In the genomic region with DNA sequence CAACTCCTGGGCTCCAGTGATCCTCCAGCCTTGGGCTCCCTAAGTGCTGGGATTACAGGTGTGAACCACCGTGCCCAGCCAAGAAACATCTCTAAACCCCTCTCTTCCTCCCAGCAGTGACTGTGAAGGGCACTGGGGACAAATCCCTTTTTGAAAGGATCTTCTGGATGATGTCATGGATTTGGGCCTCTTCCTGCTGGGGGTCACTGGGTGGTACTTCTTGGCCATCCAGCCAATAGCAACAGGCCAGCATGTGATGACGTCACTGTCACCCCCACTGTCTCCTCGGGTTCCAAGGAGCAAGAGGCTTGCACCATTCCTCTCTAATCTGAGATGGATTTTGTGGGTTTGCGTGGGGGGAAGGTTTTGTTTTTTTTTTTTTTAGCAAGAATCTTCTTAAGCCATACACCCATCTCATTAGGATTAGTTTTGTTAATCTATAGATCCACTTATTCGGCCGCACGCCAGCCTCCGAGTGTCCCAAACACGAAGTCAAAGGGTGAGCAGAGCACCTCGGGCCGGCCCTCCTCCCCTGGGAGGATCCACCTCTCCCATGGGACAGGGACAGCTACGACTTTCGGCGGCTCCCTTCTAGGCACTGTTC, we compare ENCODE assay signal across 9 cellular contexts. TPM values are rescaled to one million over a fixed set of nuclear protein-coding genes. Genes with fewer than 3 reads are reported as not detected.
DNase-seq lines count a peak whose midpoint lies in the region; ATAC-seq, FAIRE-seq and TF ChIP-seq lines count a peak whose summit lies in the region.
"Had no signal": no experiment of that assay in that cellular context is flagged by ENCODE, and none has a peak within 500 bp of the region (broad histone marks: within the 10 kb centered on the region; RNA-seq: fewer than 3 reads in every experiment).

No MANE protein-coding gene starts in this region.

- H3K4me1 ChIP-seq in iPS DF 6.9 (ENCODE audit: control insufficient read depth, insufficient read depth, low read length), result 0 out of 2 replicates have a peak, but pooled peaks cover 2% of the 10 kb centered on the region
- H3K4me1 ChIP-seq in CD4-positive, alpha-beta memory T cell (ENCODE audit: insufficient read depth, low read length), result no peaks in the 10 kb centered on the region

- H3K36me3 Mint-ChIP-seq in WTC11, result no peaks in the 10 kb centered on the region
- peaks cover 0 to 4% of the 10 kb centered on the region in 2 donors for H3K36me3 Mint-ChIP-seq in CD4-positive, alpha-beta memory T cell

- H3K9me3 ChIP-seq in iPS DF 6.9 (ENCODE audit: control insufficient read depth, insufficient read depth, low read length), result no peaks in the 10 kb centered on the region
- H3K9me3 ChIP-seq in CD4-positive, alpha-beta memory T cell (ENCODE audit: control insufficient read depth in 1 of 2, low read length in 2 of 2), result no peaks in the 10 kb centered on the region

- H3K27ac ChIP-seq in iPS DF 6.9 (ENCODE audit: low read length), result no peak overlapping the region
- no peak overlapping the region for H3K27ac ChIP-seq in CD4-positive, alpha-beta memory T cell (ENCODE audit: low read depth, low read length)

- H3K4me3 ChIP-seq in iPS DF 6.9 (ENCODE audit: low read length), result no peak overlapping the region
- H3K4me3 ChIP-seq in CD4-positive, alpha-beta memory T cell (ENCODE audit: low read length in 2 of 2), result no peak overlapping the region

- ATAC-seq in WTC11 (no peak), HG02852 (IDR thresholded peaks at IDR 0.05; ENCODE audit: unreplicated experiment) (no peak), HG02759 (IDR thresholded peaks at IDR 0.05; ENCODE audit: unreplicated experiment) (no peak)

- peaks cover 6% of the 10 kb centered on the region for H3K4me1 Mint-ChIP-seq in WTC11
- H3K4me1 Mint-ChIP-seq in CD4-positive, alpha-beta memory T cell, result no peaks in the 10 kb centered on the region
- H3K4me1 Mint-ChIP-seq: central memory CD8-positive, alpha-beta T cell had no signal

- H3K9me3 Mint-ChIP-seq in WTC11, result no peaks in the 10 kb centered on the region
- no peaks in the 10 kb centered on the region for H3K9me3 Mint-ChIP-seq in CD4-positive, alpha-beta memory T cell
- H3K9me3 Mint-ChIP-seq: central memory CD8-positive, alpha-beta T cell had no signal

- no peak overlapping the region for H3K4me3 Mint-ChIP-seq in WTC11
- H3K4me3 Mint-ChIP-seq in CD4-positive, alpha-beta memory T cell, result no peak overlapping the region
- H3K4me3 Mint-ChIP-seq: central memory CD8-positive, alpha-beta T cell had no signal

- no CpG with 5 or more reads among the region's 14 CpGs for WGBS in iPS DF 6.9 (ENCODE audit: insufficient coverage, insufficient read length)

- no peaks in the 10 kb centered on the region for H3K27me3 ChIP-seq in iPS DF 6.9 (ENCODE audit: control insufficient read depth, insufficient read depth, low read length)
- H3K27me3 ChIP-seq in CD4-positive, alpha-beta memory T cell (ENCODE audit: insufficient read depth, low read length), result no peaks in the 10 kb centered on the region

- no peak for TF ChIP-seq CTCF in WTC11 (IDR thresholded peaks at IDR 0.05)

- no peaks in the 10 kb centered on the region for H3K27me3 Mint-ChIP-seq in WTC11 (ENCODE audit: low read depth)
- peaks cover 0 to 2% of the 10 kb centered on the region in 2 donors for H3K27me3 Mint-ChIP-seq in CD4-positive, alpha-beta memory T cell
- H3K27me3 Mint-ChIP-seq: central memory CD8-positive, alpha-beta T cell had no signal

- intact Hi-C loops in CD4-positive, alpha-beta memory T cell (cut with micrococcal nuclease), result no loop called here

- H3K27ac Mint-ChIP-seq in WTC11, result no peak overlapping the region
- H3K27ac Mint-ChIP-seq in CD4-positive, alpha-beta memory T cell, result peak overlapping the region in 1 of 7 donors; percentile 18

- CTCF ChIA-PET in WTC11 (lab: Charles Lee), result interaction anchor here (1.5 to 3.7 kb wide), 2 partner anchors 88 to 213 kb away, joined by 4 to 46 read pairs; no protein-coding TSS in a partner anchor
- CTCF ChIA-PET in CD4-positive, alpha-beta memory T cell (lab: Charles Lee; ENCODE audit: partially characterized antibody), result interaction anchor here (1.7 to 4.8 kb wide), 2 partner anchors 57 to 88 kb away, joined by 5 to 40 read pairs; no protein-coding TSS in a partner anchor

- POLR2A ChIA-PET in WTC11 (lab: Charles Lee), result interaction anchor here (0.6 kb wide), 1 partner anchor 571 kb away, joined by 3 read pairs; no protein-coding TSS in a partner anchor
- POLR2A ChIA-PET in CD4-positive, alpha-beta memory T cell (lab: Charles Lee; ENCODE audit: partially characterized antibody), result no interaction called here

- no peaks in the 10 kb centered on the region for H3K36me3 ChIP-seq in iPS DF 6.9 (ENCODE audit: control insufficient read depth, insufficient read depth, low read length)
- H3K36me3 ChIP-seq in CD4-positive, alpha-beta memory T cell (ENCODE audit: insufficient read depth, low read length), result no peaks in the 10 kb centered on the region

- no peak for FAIRE-seq in HTR-8/SVneo (lab: Jason Lieb, UNC)

- peak; percentile 64 for DNase-seq in CMK (ENCODE audit: low read depth)
- peak; percentile 66 for DNase-seq in HTR-8/SVneo (ENCODE audit: insufficient read length, low spot score)
- DNase-seq in WTC11 (ENCODE audit: low spot score), result peak; percentile 61
- peak; percentile 43 for DNase-seq in iPS DF 6.9 (ENCODE audit: low read depth, low spot score)
- DNase-seq in foreskin melanocyte, result no peak
- DNase-seq in CD4-positive, alpha-beta memory T cell, result no peak

TF ChIP-seq in WTC11, 78 proteins besides CTCF, POLR2A, EP300 and RAD21:
- peak; percentile 61; the same call in 1 of the 2 replicates for TF ChIP-seq ZNF121 (CRISPR knock-in tag; IDR thresholded peaks at IDR 0.05)
- TF ChIP-seq, protein P1, sequence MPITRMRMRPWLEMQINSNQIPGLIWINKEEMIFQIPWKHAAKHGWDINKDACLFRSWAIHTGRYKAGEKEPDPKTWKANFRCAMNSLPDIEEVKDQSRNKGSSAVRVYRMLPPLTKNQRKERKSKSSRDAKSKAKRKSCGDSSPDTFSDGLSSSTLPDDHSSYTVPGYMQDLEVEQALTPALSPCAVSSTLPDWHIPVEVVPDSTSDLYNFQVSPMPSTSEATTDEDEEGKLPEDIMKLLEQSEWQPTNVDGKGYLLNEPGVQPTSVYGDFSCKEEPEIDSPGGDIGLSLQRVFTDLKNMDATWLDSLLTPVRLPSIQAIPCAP (CRISPR knock-in tag; IDR thresholded peaks at IDR 0.05), result no peak

RNA-seq across cellular contexts. Expression of a gene that starts 29.4 kb away (rescaled TPM):
- 29.1 to 55.0 TPM (median 34.2 TPM) in 3 replicates for total RNA-seq in WTC11 (2021)
- 10 to 100 TPM; 47.3 to 48.9 TPM for total RNA-seq in CD4-positive, alpha-beta memory T cell
- 1 to 10 TPM in 1 of 2 donors, under 1 TPM in 1; 0.11 to 1.7 TPM for polyA plus RNA-seq in CD4-positive, alpha-beta memory T cell

Comparison
In these comparisons a context has a peak if more than half of its experiments do, and no peak if none do; other contexts are left out.
1. DNase-seq: peak in CMK (single experiment), HTR-8/SVneo (single experiment), WTC11 (single experiment) and iPS DF 6.9 (single experiment); none in foreskin melanocyte (single experiment) and CD4-positive, alpha-beta memory T cell (0 of 5).